ENCODE assay signal across 7 cellular contexts in the genomic region with DNA sequence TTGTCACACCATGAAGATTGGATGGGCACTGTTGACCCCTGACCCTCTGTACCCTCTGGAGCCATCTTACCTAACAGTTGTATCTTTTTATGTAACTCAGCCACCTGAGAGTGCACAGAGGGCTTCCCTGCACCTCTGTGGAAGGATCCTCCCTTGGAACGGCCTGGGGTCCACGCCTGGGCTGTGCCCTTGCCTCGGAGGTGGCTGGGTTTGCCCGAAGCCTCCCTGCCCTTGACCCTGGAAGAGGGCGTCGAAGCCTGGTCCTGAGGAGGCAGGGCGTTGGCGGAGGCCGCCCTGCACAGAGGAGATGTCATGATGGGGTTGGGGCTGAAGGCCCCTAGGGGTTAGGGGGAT. TPM values are rescaled to one million over a fixed set of nuclear protein-coding genes. Genes with fewer than 3 reads are reported as not detected.
DNase-seq lines count a peak whose midpoint lies in the region; ATAC-seq and TF ChIP-seq lines count a peak whose summit lies in the region.

No MANE protein-coding gene starts in this region.

- H3K27ac Mint-ChIP-seq in MCF 10A (ENCODE audit: low read depth, unreplicated experiment) = peak overlapping the region; percentile 96

- H3K4me3 Mint-ChIP-seq in MCF 10A (ENCODE audit: unreplicated experiment) = peak overlapping the region; percentile 100

- POLR2A ChIA-PET in MCF 10A (lab: Yijun Ruan, JAX) = interaction anchor here (0.6 to 1.7 kb wide), 15 partner anchors 11 to 640 kb away, joined by 3 to 12 read pairs (median 3); partner anchors contain the start of genes CCDC159, ELOF1, LDLR and SWSAP1

- no peaks in the 10 kb centered on the region for H3K27me3 Mint-ChIP-seq in MCF 10A (ENCODE audit: insufficient read depth, unreplicated experiment)

- H3K27me3 ChIP-seq in muscle layer of duodenum (ENCODE audit: low read depth, low read length) = no peaks in the 10 kb centered on the region

- peaks cover 6 to 18% of the 10 kb centered on the region in 2 donors for H3K4me1 ChIP-seq in muscle layer of duodenum (ENCODE audit: control insufficient read depth in 1 of 2, insufficient read depth in 2 of 2, low read length in 2 of 2)

- no peaks in the 10 kb centered on the region for H3K4me1 Mint-ChIP-seq in MCF 10A (ENCODE audit: insufficient read depth, unreplicated experiment)

- H3K27ac ChIP-seq in muscle layer of duodenum (ENCODE audit: low read length) = peak overlapping the region; percentile 71

- TF ChIP-seq CTCF in MCF 10A (IDR thresholded peaks at IDR 0.05; ENCODE audit: unreplicated experiment) = no peak

- intact Hi-C loops in MCF 10A (cut with micrococcal nuclease) = loop anchor here (2.0 kb wide), 1 partner anchor 54 kb away; no protein-coding TSS in a partner anchor

- H3K36me3 ChIP-seq in muscle layer of duodenum (ENCODE audit: control insufficient read depth in 1 of 2, insufficient read depth in 2 of 2, low read length in 2 of 2) = peaks cover 9 to 14% of the 10 kb centered on the region in 2 donors

- H3K4me3 ChIP-seq in muscle layer of duodenum (ENCODE audit: low read depth in 1 of 2, low read length in 2 of 2) = peak overlapping the region; percentile 94 to 96

- ATAC-seq in GM19397 (IDR thresholded peaks at IDR 0.05; ENCODE audit: unreplicated experiment) = peak; percentile 9
- ATAC-seq in HG03342 (IDR thresholded peaks at IDR 0.05; ENCODE audit: unreplicated experiment) = peak; percentile 21

- H3K9me3 Mint-ChIP-seq in MCF 10A (ENCODE audit: unreplicated experiment) = no peaks in the 10 kb centered on the region

- H3K36me3 Mint-ChIP-seq in MCF 10A (ENCODE audit: insufficient read depth, unreplicated experiment) = peaks cover 30% of the 10 kb centered on the region

- BruUV-seq in MCF 10A (replicated peaks; lab: Mats Ljungman, UMichigan) = no TSS peak

- CTCF ChIA-PET in MCF 10A (lab: Yijun Ruan, JAX) = interaction anchor here (0.5 to 1.5 kb wide), 5 partner anchors 8 to 153 kb away, joined by 3 to 8 read pairs (median 4); no protein-coding TSS in a partner anchor

- DNase-seq in MCF 10A (ENCODE audit: unreplicated experiment) (no peak), kidney glomerular epithelial cell (lab: John Stamatoyannopoulos, UW) (no peak), cerebellar cortex (ENCODE audit: low spot score) (no peak)
- DNase-seq in NK-92 treated with Interleukin-12 subunit alpha and Interleukin-12 subunit beta, amount 100 ng/mL, for 24 hours (lab: John Stamatoyannopoulos, UW) = no peak

- no peaks in the 10 kb centered on the region for H3K9me3 ChIP-seq in muscle layer of duodenum (ENCODE audit: control insufficient read depth in 1 of 2, low read length in 2 of 2)

RNA-seq across cellular contexts. Expression of gene ODAD3, which starts 0.2 kb away (rescaled TPM):
- total RNA-seq in MCF 10A (2022) = 0.30 TPM in 1 of 2 replicates, not detected in the other

RNA-seq across cellular contexts. Expression of gene PRKCSH, which starts 0.8 kb away (rescaled TPM):
- total RNA-seq in MCF 10A (2022) = 224 and 257 TPM in 2 replicates

RNA-seq across cellular contexts. Expression of gene RGL3, which starts 15.6 kb away (rescaled TPM):
- not detected in 2 replicates for total RNA-seq in MCF 10A (2022)

RNA-seq across cellular contexts. Expression of gene ELAVL3, which starts 46.2 kb away (rescaled TPM):
- total RNA-seq in MCF 10A (2022) = 0.54 TPM in 1 of 2 replicates, not detected in the other

RNA-seq across cellular contexts. Expression of gene EPOR, which starts 50.6 kb away (rescaled TPM):
- 1.7 and 2.7 TPM in 2 replicates for total RNA-seq in MCF 10A (2022)
